Comparison of ENCODE assay signal across 8 cellular contexts in genomic region chr6:29748391-29749352, GRCh38. TPM values are rescaled to one million over a fixed set of nuclear protein-coding genes. Genes with fewer than 3 reads are reported as not detected.
DNase-seq lines count a peak whose midpoint lies in the region; ATAC-seq and FAIRE-seq lines count a peak whose summit lies in the region.

No MANE protein-coding gene starts in this region.

- CTCF ChIA-PET in activated CD8-positive, alpha-beta T cell treated with anti-CD3 and anti-CD28 coated beads, Interleukin-2, amount 10 ng/mL, durations not matched to agents 7 days and 5 days (lab: Charles Lee): interaction anchor here (0.8 to 3.1 kb wide), 11 partner anchors 10 to 99 kb away, joined by 3 to 40 read pairs (median 10); no protein-coding TSS in a partner anchor

- FAIRE-seq in GM18507 (lab: Jason Lieb, UNC): peak; percentile 93

- peak; percentile 98 for DNase-seq in 8988T
- peak; percentile 89 for DNase-seq in GM18507 (ENCODE audit: extremely low spot score, insufficient read length, low read depth)
- peak; percentile 38 to 89 for DNase-seq in NCI-H526 (lab: John Stamatoyannopoulos, UW)
- DNase-seq in activated CD8-positive, alpha-beta T cell treated with anti-CD3 and anti-CD28 coated beads, Interleukin-2, amount 10 ng/mL, durations not matched to agents 7 days and 5 days: peak; percentile 89
- DNase-seq in effector CD8-positive, alpha-beta T cell (lab: John Stamatoyannopoulos, UW): peak; percentile 83
- DNase-seq in memory B cell (ENCODE audit: low spot score in 2 of 2): peak; percentile 74 to 79
- DNase-seq in stimulated activated CD4-positive, alpha-beta T cell treated with anti-CD3 and anti-CD28 coated beads, TNF-alpha, amount 100 ng/mL, for 48 hours (ENCODE audit: low read depth in 3 of 3): peak; percentile 72 to 87 (median 74)

- H3K27ac Mint-ChIP-seq in activated CD8-positive, alpha-beta T cell treated with anti-CD3 and anti-CD28 coated beads, Interleukin-2, amount 10 ng/mL, durations not matched to agents 7 days and 5 days: peak overlapping the region; percentile 94
- peak overlapping the region; percentile 83 for H3K27ac Mint-ChIP-seq in memory B cell

- no peaks in the 10 kb centered on the region for H3K27me3 Mint-ChIP-seq in activated CD8-positive, alpha-beta T cell treated with anti-CD3 and anti-CD28 coated beads, Interleukin-2, amount 10 ng/mL, durations not matched to agents 7 days and 5 days (ENCODE audit: low read depth)
- H3K27me3 Mint-ChIP-seq in memory B cell: peaks cover 2% of the 10 kb centered on the region

- H3K4me1 Mint-ChIP-seq in activated CD8-positive, alpha-beta T cell treated with anti-CD3 and anti-CD28 coated beads, Interleukin-2, amount 10 ng/mL, durations not matched to agents 7 days and 5 days (ENCODE audit: low read depth): peaks cover 62% of the 10 kb centered on the region
- H3K4me1 Mint-ChIP-seq in memory B cell: peaks cover 39% of the 10 kb centered on the region

- peaks cover 27% of the 10 kb centered on the region for H3K36me3 Mint-ChIP-seq in activated CD8-positive, alpha-beta T cell treated with anti-CD3 and anti-CD28 coated beads, Interleukin-2, amount 10 ng/mL, durations not matched to agents 7 days and 5 days (ENCODE audit: low read depth)
- H3K36me3 Mint-ChIP-seq in memory B cell: peaks cover 5% of the 10 kb centered on the region

- ATAC-seq in HG02973 (IDR thresholded peaks at IDR 0.05; ENCODE audit: unreplicated experiment): peak; percentile 66
- ATAC-seq in activated CD8-positive, alpha-beta T cell treated with anti-CD3 and anti-CD28 coated beads, Interleukin-2, amount 10 ng/mL, durations not matched to agents 7 days and 5 days: peak; percentile 83
- ATAC-seq in memory B cell (ENCODE audit: low read depth): peak; percentile 78

- POLR2A ChIA-PET in activated CD8-positive, alpha-beta T cell treated with anti-CD3 and anti-CD28 coated beads, Interleukin-2, amount 10 ng/mL, durations not matched to agents 7 days and 5 days (lab: Charles Lee): interaction anchor here (0.9 to 1.7 kb wide), 6 partner anchors 11 to 317 kb away, joined by 3 to 4 read pairs (median 3); no protein-coding TSS in a partner anchor

- peak overlapping the region; percentile 98 for H3K4me3 Mint-ChIP-seq in activated CD8-positive, alpha-beta T cell treated with anti-CD3 and anti-CD28 coated beads, Interleukin-2, amount 10 ng/mL, durations not matched to agents 7 days and 5 days
- H3K4me3 Mint-ChIP-seq in memory B cell: peak overlapping the region; percentile 98

- H3K9me3 Mint-ChIP-seq in activated CD8-positive, alpha-beta T cell treated with anti-CD3 and anti-CD28 coated beads, Interleukin-2, amount 10 ng/mL, durations not matched to agents 7 days and 5 days (ENCODE audit: insufficient read depth): no peaks in the 10 kb centered on the region
- H3K9me3 Mint-ChIP-seq in memory B cell: no peaks in the 10 kb centered on the region

RNA-seq across cellular contexts. Expression of gene HLA-F, which starts 25.4 kb away (rescaled TPM):
- 100 to 1,000 TPM; 170 to 181 TPM for total RNA-seq in activated CD8-positive, alpha-beta T cell treated with anti-CD3 and anti-CD28 coated beads, Interleukin-2, amount 10 ng/mL, durations not matched to agents 7 days and 5 days

Comparison
In these comparisons a context has a peak if more than half of its experiments do, and no peak if none do; other contexts are left out.
1. Peak in every context shown above with its lines: DNase-seq and ATAC-seq.